In genomic region chr12:107661830-107662229, GRCh38 we compare ENCODE assay signal across 30 cellular contexts. TPM values are rescaled to one million over a fixed set of nuclear protein-coding genes. Genes with fewer than 3 reads are reported as not detected.
DNase-seq lines count a peak whose midpoint lies in the region; ATAC-seq and TF ChIP-seq lines count a peak whose summit lies in the region.
"Had no signal": no experiment of that assay in that cellular context is flagged by ENCODE, and none has a peak within 500 bp of the region (broad histone marks: within the 10 kb centered on the region; RNA-seq: fewer than 3 reads in every experiment).

No MANE protein-coding gene starts in this region.

- peak overlapping the region; percentile 77 for H3K4me2 ChIP-seq in BLaER1
- H3K4me2 ChIP-seq: A549, neural progenitor cell had no signal

- ATAC-seq in GM21619 (IDR thresholded peaks at IDR 0.05; ENCODE audit: unreplicated experiment): peak; percentile 60
- peak; percentile 76 for ATAC-seq in activated T-helper 17 cell treated with anti-CD3 and anti-CD28 coated beads, Interleukin-2, amount 50 U/mL, for 72 hours (replicated peaks)
- ATAC-seq: A549 had no signal

- peaks cover 25% of the 10 kb centered on the region for H3K36me3 Mint-ChIP-seq in activated T-helper 17 cell treated with anti-CD3 and anti-CD28 coated beads, Interleukin-2, amount 50 U/mL, for 72 hours (ENCODE audit: low read depth)
- H3K36me3 Mint-ChIP-seq: neural progenitor cell had no signal

- H3K27me3 Mint-ChIP-seq in activated T-helper 17 cell treated with anti-CD3 and anti-CD28 coated beads, Interleukin-2, amount 50 U/mL, for 72 hours: peaks cover 4% of the 10 kb centered on the region

- H3K9me3 Mint-ChIP-seq in activated T-helper 17 cell treated with anti-CD3 and anti-CD28 coated beads, Interleukin-2, amount 50 U/mL, for 72 hours: no peaks in the 10 kb centered on the region
- H3K9me3 Mint-ChIP-seq: activated naive CD8-positive, alpha-beta T cell treated with anti-CD3 and anti-CD28 coated beads for 36 hours; IgD-negative memory B cell; neural progenitor cell had no signal

- no peak overlapping the region for H3K9ac ChIP-seq in BLaER1
- H3K9ac ChIP-seq: neural progenitor cell had no signal

- TF ChIP-seq CTCF in GM12865 (IDR thresholded peaks at IDR 0.05; ENCODE audit: insufficient read depth, low read depth, low read length, missing control alignments): no peak

- no peaks in the 10 kb centered on the region for H3K36me3 ChIP-seq in BLaER1
- H3K36me3 ChIP-seq: left ventricle myocardium inferior, neural progenitor cell, right lobe of liver, SJSA1, spleen had no signal

- no peak overlapping the region for H3K27ac ChIP-seq in BLaER1
- H3K27ac ChIP-seq: A549, left ventricle myocardium inferior, neural progenitor cell, SJSA1, spleen, thyroid gland, VCaP had no signal

- no peaks in the 10 kb centered on the region for H3K27me3 ChIP-seq in BLaER1
- H3K27me3 ChIP-seq: neural progenitor cell, right lobe of liver, thyroid gland had no signal

- no peak overlapping the region for H3K4me3 Mint-ChIP-seq in activated T-helper 17 cell treated with anti-CD3 and anti-CD28 coated beads, Interleukin-2, amount 50 U/mL, for 72 hours
- H3K4me3 Mint-ChIP-seq: activated naive CD8-positive, alpha-beta T cell treated with anti-CD3 and anti-CD28 coated beads for 36 hours; IgD-negative memory B cell; neural progenitor cell had no signal

- H3K4me1 ChIP-seq in BLaER1: peaks cover 31% of the 10 kb centered on the region
- H3K4me1 ChIP-seq: A549, left ventricle myocardium inferior, SJSA1, thyroid gland had no signal

- peaks cover 5% of the 10 kb centered on the region for H3K4me1 Mint-ChIP-seq in activated T-helper 17 cell treated with anti-CD3 and anti-CD28 coated beads, Interleukin-2, amount 50 U/mL, for 72 hours
- H3K4me1 Mint-ChIP-seq: IgD-negative memory B cell, neural progenitor cell had no signal

- no peaks in the 10 kb centered on the region for H4K20me1 ChIP-seq in BLaER1

- no peaks in the 10 kb centered on the region for H3K9me3 ChIP-seq in BLaER1
- H3K9me3 ChIP-seq: A549, left ventricle myocardium inferior, right lobe of liver, SJSA1, spleen, thyroid gland had no signal

- H3K4me3 ChIP-seq in BLaER1 (no peak overlapping the region), GM12865 (ENCODE audit: low read depth, low read length) (no peak overlapping the region)
- H3K4me3 ChIP-seq: A549, left ventricle myocardium inferior, neural progenitor cell, right lobe of liver, SJSA1, spleen, thyroid gland had no signal

- H3K27ac Mint-ChIP-seq in activated T-helper 17 cell treated with anti-CD3 and anti-CD28 coated beads, Interleukin-2, amount 50 U/mL, for 72 hours: peak overlapping the region; percentile 17
- H3K27ac Mint-ChIP-seq: activated naive CD8-positive, alpha-beta T cell treated with anti-CD3 and anti-CD28 coated beads for 36 hours; IgD-negative memory B cell; neural progenitor cell had no signal

- DNase-seq in GM12865 (ENCODE audit: low read depth) (peak; percentile 52), HT-29 (ENCODE audit: low spot score) (no peak), ecto neural progenitor cell (ENCODE audit: low spot score) (no peak), SIG-M5 treated with dmso at 0.1 percent for 504 hours (lab: John Stamatoyannopoulos, UW; ENCODE audit: unreplicated experiment) (no peak), NCI-H524 (lab: John Stamatoyannopoulos, UW) (no peak)
- DNase-seq: activated CD4-positive, alpha-beta T cell treated with anti-CD3 and anti-CD28 coated beads for 48 hours; activated effector memory CD4-positive, alpha-beta T cell treated with Interleukin-2 at 50 U/mL for 16 hours; activated naive CD8-positive, alpha-beta T cell treated with anti-CD3 and anti-CD28 coated beads for 36 hours; AML-193; effector memory CD4-positive, alpha-beta T cell; EL; erythroblast; HCEC 1CT; left ventricle myocardium inferior; NCI-H1048; NCI-H1694; RPMI8226; spleen; stimulated activated CD4-positive, alpha-beta T cell treated with anti-CD3 and anti-CD28 coated beads, Interleukin-2, amount 100 ng/mL, for 24 hours; T1000; thyroid gland had no signal

RNA-seq across cellular contexts. Expression of gene PWP1, which starts 23.8 kb away (rescaled TPM):
- 10 to 100 TPM; 40.2 to 72.3 TPM for total RNA-seq in activated T-helper 17 cell treated with anti-CD3 and anti-CD28 coated beads, Interleukin-2, amount 50 U/mL, for 72 hours
- total RNA-seq in HT-29 (2014; rRNA removed; shearing (Covaris generic)): 32.0 and 34.8 TPM in 2 replicates
